ENCODE assay signal across 2 cellular contexts in the genomic region with DNA sequence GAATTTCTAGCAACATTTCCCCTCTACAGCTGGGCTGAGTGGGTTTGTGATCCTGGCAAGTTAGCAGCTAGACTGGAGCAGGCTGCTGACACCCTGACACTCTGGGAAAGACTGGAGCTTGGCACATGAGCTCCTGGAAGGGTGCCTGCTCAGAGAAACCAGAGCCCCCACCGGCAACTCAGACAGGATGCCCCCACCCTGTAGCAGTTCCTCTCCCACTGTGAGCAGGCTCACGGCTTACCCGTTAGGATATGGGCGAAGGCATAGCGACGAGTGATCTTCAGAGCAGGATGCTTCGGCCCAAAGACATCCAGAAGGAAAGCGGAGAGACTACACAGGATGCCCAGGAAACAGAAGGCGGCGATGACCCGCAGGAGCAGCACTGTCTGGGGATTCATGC.
TF ChIP-seq lines count a peak whose summit lies in the region.

No MANE protein-coding gene starts in this region.

TF ChIP-seq in liver, 16 proteins besides CTCF, POLR2A, EP300 and RAD21:
- no peak for TF ChIP-seq GABPA (IDR thresholded peaks at IDR 0.05 in 1 of 2, conservative IDR thresholded peaks at IDR 0.05 in 1 of 2)
- TF ChIP-seq NR2F2 (IDR thresholded peaks at IDR 0.05) = peak; percentile 23
- TF ChIP-seq FOXA1 (IDR thresholded peaks at IDR 0.05) = no peak
- peak; percentile 12 for TF ChIP-seq SP1 (IDR thresholded peaks at IDR 0.05)

TF ChIP-seq in HepG2, 621 proteins besides CTCF, POLR2A, EP300 and RAD21:
- TF ChIP-seq TBP (CRISPR knock-in tag; IDR thresholded peaks at IDR 0.05) (no peak), ZNF775 (CRISPR knock-in tag; IDR thresholded peaks at IDR 0.05; ENCODE audit: borderline replicate concordance) (no peak), SALL2 (CRISPR knock-in tag; IDR thresholded peaks at IDR 0.05) (no peak), CREM (IDR thresholded peaks at IDR 0.05) (no peak), CREM (CRISPR knock-in tag; IDR thresholded peaks at IDR 0.05) (no peak), ZBTB3 (CRISPR knock-in tag; IDR thresholded peaks at IDR 0.05; ENCODE audit: borderline replicate concordance, low read depth) (no peak), NR2C2 (CRISPR knock-in tag; IDR thresholded peaks at IDR 0.05; ENCODE audit: borderline replicate concordance) (no peak), TBX2 (CRISPR knock-in tag; IDR thresholded peaks at IDR 0.05; ENCODE audit: borderline replicate concordance) (no peak), SOX6 (IDR thresholded peaks at IDR 0.05) (no peak), SOX6 (CRISPR knock-in tag; IDR thresholded peaks at IDR 0.05) (no peak), ZNF614 (CRISPR knock-in tag; IDR thresholded peaks at IDR 0.05; ENCODE audit: borderline replicate concordance) (no peak)
